20 cellular contexts compared by ENCODE assay signal in the genomic region with DNA sequence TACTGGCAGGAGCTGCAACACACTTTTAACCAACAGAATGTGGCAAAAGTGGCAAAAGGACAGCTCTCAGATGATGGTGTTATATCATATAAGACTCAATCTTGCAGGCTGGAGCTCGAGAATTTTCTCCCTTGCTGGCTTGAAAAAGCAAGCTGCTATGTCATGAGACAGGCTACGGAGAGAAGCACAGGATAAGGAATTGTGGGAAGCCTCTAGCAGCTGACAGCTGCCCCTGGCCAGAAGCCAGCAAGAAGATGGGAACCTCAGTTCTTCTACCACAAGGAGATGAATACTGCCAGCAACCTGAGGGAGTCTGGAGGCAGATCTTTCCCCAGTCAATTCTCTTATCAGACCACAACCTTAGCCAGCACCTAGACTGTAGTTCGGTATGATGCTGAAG. TPM values are rescaled to one million over a fixed set of nuclear protein-coding genes. Genes with fewer than 3 reads are reported as not detected.
DNase-seq lines count a peak whose midpoint lies in the region; ATAC-seq, FAIRE-seq and TF ChIP-seq lines count a peak whose summit lies in the region.
"Had no signal": no experiment of that assay in that cellular context is flagged by ENCODE, and none has a peak within 500 bp of the region (broad histone marks: within the 10 kb centered on the region; RNA-seq: fewer than 3 reads in every experiment).

No MANE protein-coding gene starts in this region.

- H3K4me1 ChIP-seq in astrocyte (ENCODE audit: insufficient read depth, low read length) = no peaks in the 10 kb centered on the region
- H3K4me1 ChIP-seq in muscle layer of duodenum (ENCODE audit: control insufficient read depth in 1 of 2, insufficient read depth in 2 of 2, low read length in 2 of 2) = peaks cover 0 to 9% of the 10 kb centered on the region in 2 donors
- H3K4me1 ChIP-seq in testis = peaks cover 44% of the 10 kb centered on the region

- no peak overlapping the region for H3K27ac Mint-ChIP-seq in astrocyte (ENCODE audit: unreplicated experiment)
- H3K27ac Mint-ChIP-seq: activated naive CD8-positive, alpha-beta T cell treated with anti-CD3 and anti-CD28 coated beads, Interleukin-2, amount 50 U/mL, for 24 hours; activated T-helper 2 cell treated with anti-CD3 and anti-CD28 coated beads, Interferon-gamma antibody, Interleukin-2, Interleukin-4, amounts not matched to agents 10 μg/mL and 5 μg/mL and 100 μg/mL, durations not matched to agents 14 hours and 24 hours and 36 hours; CD8-positive, alpha-beta T cell; IgD-negative memory B cell; stimulated activated effector memory CD8-positive, alpha-beta T cell treated with anti-CD3 and anti-CD28 coated beads, Interleukin-12 subunit alpha, Interleukin-12 subunit beta, amount 100 ng/mL, for 72 hours had no signal

- H3K9me3 ChIP-seq in astrocyte (ENCODE audit: insufficient read depth, low read depth, low read length) (no peaks in the 10 kb centered on the region), muscle layer of duodenum (ENCODE audit: control insufficient read depth in 1 of 2, low read length in 2 of 2) (peaks cover 0 to 15% of the 10 kb centered on the region in 2 donors), testis (no peaks in the 10 kb centered on the region)
- H3K9me3 ChIP-seq: thyroid gland had no signal

- H3K9ac ChIP-seq in astrocyte (ENCODE audit: low read length) = no peak overlapping the region
- H3K9ac ChIP-seq: SK-N-SH had no signal

- no peak for FAIRE-seq in astrocyte (lab: Jason Lieb, UNC)

- no peak overlapping the region for H3K4me3 Mint-ChIP-seq in astrocyte (ENCODE audit: unreplicated experiment)
- H3K4me3 Mint-ChIP-seq: activated naive CD8-positive, alpha-beta T cell treated with anti-CD3 and anti-CD28 coated beads, Interleukin-2, amount 50 U/mL, for 24 hours; CD8-positive, alpha-beta T cell; stimulated activated effector memory CD8-positive, alpha-beta T cell treated with anti-CD3 and anti-CD28 coated beads, Interleukin-12 subunit alpha, Interleukin-12 subunit beta, amount 100 ng/mL, for 72 hours had no signal

- ATAC-seq in Right ventricle myocardium inferior (peak; percentile 42), left colon (no peak)
- ATAC-seq: activated naive CD8-positive, alpha-beta T cell treated with anti-CD3 and anti-CD28 coated beads, Interleukin-2, amount 50 U/mL, for 24 hours; CD8-positive, alpha-beta T cell; Panc1; stimulated activated effector memory CD8-positive, alpha-beta T cell treated with anti-CD3 and anti-CD28 coated beads, Interleukin-12 subunit alpha, Interleukin-12 subunit beta, amount 100 ng/mL, for 72 hours had no signal

- no peak overlapping the region for H3K4me2 ChIP-seq in astrocyte (ENCODE audit: low read length)
- H3K4me2 ChIP-seq: SK-N-SH had no signal

- H3K36me3 Mint-ChIP-seq in astrocyte (ENCODE audit: low read depth, unreplicated experiment) = no peaks in the 10 kb centered on the region
- H3K36me3 Mint-ChIP-seq: CD8-positive, alpha-beta T cell; stimulated activated effector memory CD8-positive, alpha-beta T cell treated with anti-CD3 and anti-CD28 coated beads, Interleukin-12 subunit alpha, Interleukin-12 subunit beta, amount 100 ng/mL, for 72 hours had no signal

- intact Hi-C loops in Right ventricle myocardium inferior (cut with DNase I) (loop anchor here (5.0 kb wide), 1 partner anchor 35 kb away; no protein-coding TSS in a partner anchor), testis (cut with DNase I; ENCODE audit: low total_unique reads) (no loop called here), left colon (cut with DNase I, micrococcal nuclease) (no loop called here)

- no peak overlapping the region for H3K27ac ChIP-seq in astrocyte (ENCODE audit: low read depth, low read length)
- peak overlapping the region; percentile 62 for H3K27ac ChIP-seq in muscle layer of duodenum (ENCODE audit: low read length)
- H3K27ac ChIP-seq in testis = peak overlapping the region; percentile 42 to 76
- H3K27ac ChIP-seq: thyroid gland had no signal

- H4K20me1 ChIP-seq in astrocyte (ENCODE audit: insufficient read depth, low read length) = no peaks in the 10 kb centered on the region

- no peak overlapping the region for H2AFZ ChIP-seq in astrocyte (ENCODE audit: low read depth, low read length)

- no peaks in the 10 kb centered on the region for H3K79me2 ChIP-seq in astrocyte (ENCODE audit: insufficient read depth, low read length)

- WGBS in testis, 2 donors = 25 to 60% methylated on average over 3 of the region's 3 CpGs

- H3K27me3 Mint-ChIP-seq in astrocyte (ENCODE audit: low read depth, unreplicated experiment) = peaks cover 16% of the 10 kb centered on the region

- H3K36me3 ChIP-seq in astrocyte (ENCODE audit: insufficient read depth, low read length) (no peaks in the 10 kb centered on the region), muscle layer of duodenum (ENCODE audit: control insufficient read depth in 1 of 2, insufficient read depth in 2 of 2, low read length in 2 of 2) (no peaks in the 10 kb centered on the region), testis (ENCODE audit: low read depth, missing control alignments) (no peaks in the 10 kb centered on the region)
- H3K36me3 ChIP-seq: thyroid gland had no signal

- TF ChIP-seq POLR2A in testis (IDR thresholded peaks at IDR 0.05) = no peak

- peaks cover 2% of the 10 kb centered on the region for H3K9me3 Mint-ChIP-seq in astrocyte (ENCODE audit: unreplicated experiment)

- DNase-seq in astrocyte (ENCODE audit: low read depth) (peak; percentile 16), Right ventricle myocardium inferior (ENCODE audit: missing footprints) (no peak), testis (peak; percentile 48), left colon (no peak), NCI-H2196 treated with DMSO at 0.1 percent for 48 hours (lab: John Stamatoyannopoulos, UW; ENCODE audit: unreplicated experiment) (no peak), kidney glomerular epithelial cell (lab: John Stamatoyannopoulos, UW) (no peak)
- no peak for DNase-seq in activated CD8-positive, alpha-beta memory T cell treated with anti-CD3 and anti-CD28 coated beads, Interleukin-2, amount 50 U/mL, for 4 hours
- DNase-seq: activated naive CD8-positive, alpha-beta T cell treated with anti-CD3 and anti-CD28 coated beads, Interleukin-2, amount 50 U/mL, for 24 hours; HCEC 1CT; islet precursor cell; NCI-H1694; retina; SK-N-SH; thyroid gland had no signal

- TF ChIP-seq CTCF in astrocyte (IDR thresholded peaks at IDR 0.05; ENCODE audit: insufficient read depth, low read depth, low read length) (no peak), testis (IDR thresholded peaks at IDR 0.05) (no peak)

- peaks cover 19% of the 10 kb centered on the region for H3K4me1 Mint-ChIP-seq in astrocyte (ENCODE audit: low read depth, unreplicated experiment)
- H3K4me1 Mint-ChIP-seq: IgD-negative memory B cell had no signal

- H3K4me3 ChIP-seq in astrocyte (ENCODE audit: insufficient read depth, low read depth, low read length) (no peak overlapping the region), muscle layer of duodenum (ENCODE audit: low read depth in 1 of 2, low read length in 2 of 2) (no peak overlapping the region), testis (no peak overlapping the region)
- H3K4me3 ChIP-seq: thyroid gland had no signal

- no peaks in the 10 kb centered on the region for H3K27me3 ChIP-seq in astrocyte (ENCODE audit: insufficient read depth, low read length)
- H3K27me3 ChIP-seq in muscle layer of duodenum (ENCODE audit: low read depth, low read length) = no peaks in the 10 kb centered on the region
- no peaks in the 10 kb centered on the region for H3K27me3 ChIP-seq in testis
- H3K27me3 ChIP-seq: thyroid gland had no signal

RNA-seq across cellular contexts. Expression of a gene that starts 24.6 kb away (rescaled TPM):
- total RNA-seq in astrocyte (8.1 and 10.5 TPM in 2 replicates), Right ventricle myocardium inferior (41.2 TPM), testis (100 to 1,000 TPM; 191 to 439 TPM), left colon (10 to 100 TPM in 1 of 2 donors, 1 to 10 TPM in 1; 4.4 to 37.2 TPM)
- polyA plus RNA-seq in testis (ENCODE audit: insufficient read depth, low read depth, low replicate concordance) = 186 TPM
- total RNA-seq: CD8-positive, alpha-beta T cell had no signal
- polyA plus RNA-seq: IgD-negative memory B cell had no signal

RNA-seq across cellular contexts. Expression of a gene that starts 27.3 kb away (rescaled TPM):
- total RNA-seq in astrocyte (not detected in 2 replicates), Right ventricle myocardium inferior (2.7 TPM), testis (1 to 10 TPM; 5.3 to 7.6 TPM), left colon (1 to 10 TPM in 1 of 2 donors, under 1 TPM in 1; 0.61 to 1.0 TPM)
- polyA plus RNA-seq in testis (ENCODE audit: insufficient read depth, low read depth, low replicate concordance) = 8.3 TPM
- polyA plus RNA-seq: IgD-negative memory B cell, SK-N-SH had no signal

RNA-seq across cellular contexts. Expression of a gene that starts 54.8 kb away (rescaled TPM):
- total RNA-seq in astrocyte = 0.16 TPM in 1 of 2 replicates, not detected in the other
- 0.22 TPM for total RNA-seq in Right ventricle myocardium inferior
- total RNA-seq in testis = 1 to 10 TPM; 3.0 to 6.1 TPM
- 1.6 TPM for polyA plus RNA-seq in testis (ENCODE audit: insufficient read depth, low read depth, low replicate concordance)
- 1 to 10 TPM; 3.6 to 8.6 TPM for total RNA-seq in left colon
- total RNA-seq: activated T-helper 2 cell treated with anti-CD3 and anti-CD28 coated beads, Interferon-gamma antibody, Interleukin-2, Interleukin-4, amounts not matched to agents 10 μg/mL and 5 μg/mL and 100 μg/mL, durations not matched to agents 14 hours and 24 hours and 36 hours had no signal
- polyA plus RNA-seq: IgD-negative memory B cell, SK-N-SH had no signal

Comparison
In these comparisons a context has a peak if more than half of its experiments do, and no peak if none do; other contexts are left out.
1. DNase-seq: peak in astrocyte (single experiment) and testis (single experiment); none in Right ventricle myocardium inferior (single experiment), left colon (0 of 2), NCI-H2196 treated with DMSO at 0.1 percent for 48 hours (single experiment), activated CD8-positive, alpha-beta memory T cell treated with anti-CD3 and anti-CD28 coated beads, Interleukin-2, amount 50 U/mL, for 4 hours (single experiment) and kidney glomerular epithelial cell (single experiment).